18 cellular contexts compared by ENCODE assay signal in genomic region chr14:43983721-43984120, GRCh38.
DNase-seq lines count a peak whose midpoint lies in the region; ATAC-seq and TF ChIP-seq lines count a peak whose summit lies in the region.
"Had no signal": no experiment of that assay in that cellular context is flagged by ENCODE, and none has a peak within 500 bp of the region (broad histone marks: within the 10 kb centered on the region; RNA-seq: fewer than 3 reads in every experiment).

No MANE protein-coding gene starts in this region.

- 78 to 84% (median 84%) methylated on average over 8 of the region's 8 CpGs for WGBS in psoas muscle, 3 donors

- DNase-seq in HK-2 (ENCODE audit: unreplicated experiment) (peak; percentile 8), WTC11 (ENCODE audit: low spot score) (peak; percentile 8), kidney glomerular epithelial cell (lab: John Stamatoyannopoulos, UW) (peak; percentile 9), posterior vena cava (ENCODE audit: low spot score) (peak; percentile 38), GF-D8 (lab: John Stamatoyannopoulos, UW) (no peak), T-cell (no peak), GM19240 (ENCODE audit: insufficient read length, low spot score) (no peak), psoas muscle (no peak)
- DNase-seq: CD8-positive, alpha-beta T cell; DMS 273 treated with DMSO at 0.1 percent for 48 hours; DMS53; DND-41; GOT3; H7; HFFc6 had no signal

- H3K27me3 ChIP-seq in psoas muscle (ENCODE audit: insufficient read depth in 3 of 3, low read length in 2 of 3), result no peaks in the 10 kb centered on the region
- H3K27me3 ChIP-seq: BLaER1 treated with 17β-estradiol and CSF1 and Interleukin-3, amounts not matched to agents 10 nM and 100 nM had no signal

- H3K27me3 Mint-ChIP-seq in WTC11 (ENCODE audit: low read depth) (no peaks in the 10 kb centered on the region), T-cell (no peaks in the 10 kb centered on the region)
- H3K27me3 Mint-ChIP-seq: B cell had no signal

- peaks cover 3% of the 10 kb centered on the region; the same call in 1 of the 2 replicates for H3K36me3 Mint-ChIP-seq in WTC11
- no peaks in the 10 kb centered on the region for H3K36me3 Mint-ChIP-seq in T-cell
- H3K36me3 Mint-ChIP-seq: CD8-positive, alpha-beta T cell had no signal

- H3K9me3 Mint-ChIP-seq in WTC11, result peaks cover 16% of the 10 kb centered on the region
- peaks cover 7 to 25% (median 9%) of the 10 kb centered on the region in 3 donors for H3K9me3 Mint-ChIP-seq in T-cell

- intact Hi-C loops in posterior vena cava (cut with DNase I) (no loop called here), psoas muscle (cut with DNase I) (no loop called here)

- H3K9me3 ChIP-seq in psoas muscle, result no peaks in the 10 kb centered on the region

- H3K4me1 ChIP-seq in psoas muscle, result no peaks in the 10 kb centered on the region
- H3K4me1 ChIP-seq: BLaER1 treated with 17β-estradiol and CSF1 and Interleukin-3, amounts not matched to agents 10 nM and 100 nM had no signal

- H3K4me3 ChIP-seq in psoas muscle, result no peak overlapping the region
- H3K4me3 ChIP-seq: BLaER1 treated with 17β-estradiol and CSF1 and Interleukin-3, amounts not matched to agents 10 nM and 100 nM had no signal

- H3K27ac ChIP-seq in psoas muscle, result no peak overlapping the region
- H3K27ac ChIP-seq: BLaER1 treated with 17β-estradiol and CSF1 and Interleukin-3, amounts not matched to agents 10 nM and 100 nM had no signal

- no peak for ATAC-seq in WTC11
- no peak for ATAC-seq in T-cell (replicated peaks in 1 of 4)
- ATAC-seq in psoas muscle, result no peak
- ATAC-seq: CD8-positive, alpha-beta T cell; HCT116 had no signal

- H3K27ac Mint-ChIP-seq in WTC11 (no peak overlapping the region), T-cell (no peak overlapping the region)
- H3K27ac Mint-ChIP-seq: B cell; CD8-positive, alpha-beta T cell; HFFc6 had no signal

- H3K4me3 Mint-ChIP-seq in WTC11, result no peak overlapping the region
- H3K4me3 Mint-ChIP-seq in T-cell, result no peak overlapping the region
- H3K4me3 Mint-ChIP-seq: B cell; CD8-positive, alpha-beta T cell; HFFc6 had no signal

- no peak for TF ChIP-seq CTCF in WTC11 (IDR thresholded peaks at IDR 0.05)
- no peak for TF ChIP-seq CTCF in psoas muscle (IDR thresholded peaks at IDR 0.05)

- H3K4me1 Mint-ChIP-seq in WTC11 (peaks cover 2% of the 10 kb centered on the region), T-cell (no peaks in the 10 kb centered on the region)
- H3K4me1 Mint-ChIP-seq: B cell had no signal

- CTCF ChIA-PET in WTC11 (lab: Charles Lee), result no interaction called here
- CTCF ChIA-PET in T-cell (lab: Charles Lee), result no interaction called here

- no peaks in the 10 kb centered on the region for H3K36me3 ChIP-seq in psoas muscle (ENCODE audit: insufficient read depth in 1 of 2, low read depth in 1 of 2)
- H3K36me3 ChIP-seq: BLaER1 treated with 17β-estradiol and CSF1 and Interleukin-3, amounts not matched to agents 10 nM and 100 nM had no signal

- POLR2A ChIA-PET in WTC11 (lab: Charles Lee), result no interaction called here
- POLR2A ChIA-PET in T-cell (lab: Charles Lee), result no interaction called here

TF ChIP-seq in WTC11, 78 proteins besides CTCF, POLR2A, EP300 and RAD21:
- TF ChIP-seq PRRX2 (CRISPR knock-in tag; IDR thresholded peaks at IDR 0.05) (no peak), NR3C1 (CRISPR knock-in tag; conservative IDR thresholded peaks at IDR 0.05; ENCODE audit: low read depth) (no peak), GABPB1 (CRISPR knock-in tag; IDR thresholded peaks at IDR 0.05) (no peak), ZNF281 (CRISPR knock-in tag; IDR thresholded peaks at IDR 0.05) (no peak), ELF4 (CRISPR knock-in tag; IDR thresholded peaks at IDR 0.05; ENCODE audit: low read depth) (no peak), MAX (CRISPR knock-in tag; IDR thresholded peaks at IDR 0.05) (no peak), ZNF232 (CRISPR knock-in tag; IDR thresholded peaks at IDR 0.05) (no peak), ZNF138 (CRISPR knock-in tag; conservative IDR thresholded peaks at IDR 0.05) (no peak)

Comparison
In these comparisons a context has a peak if more than half of its experiments do, and no peak if none do; other contexts are left out.
1. DNase-seq: peak in HK-2 (single experiment), WTC11 (single experiment), kidney glomerular epithelial cell (single experiment) and posterior vena cava (single experiment); none in GF-D8 (single experiment), T-cell (0 of 34), GM19240 (single experiment) and psoas muscle (0 of 2).